In genomic region chr5:24644757-24645156, GRCh38 we compare ENCODE assay signal across 10 cellular contexts. TPM values are rescaled to one million over a fixed set of nuclear protein-coding genes. Genes with fewer than 3 reads are reported as not detected.
DNase-seq lines count a peak whose midpoint lies in the region; ATAC-seq, FAIRE-seq and TF ChIP-seq lines count a peak whose summit lies in the region.
"Had no signal": no experiment of that assay in that cellular context is flagged by ENCODE, and none has a peak within 500 bp of the region (broad histone marks: within the 10 kb centered on the region; RNA-seq: fewer than 3 reads in every experiment).

TSS of gene CDH10 (minus strand) at chr5:24644978. CDS start at chr5:24593490, 51,488 bp downstream.

- H3K23me2 ChIP-seq in H1 (ENCODE audit: low read depth, low read length): no peaks in the 10 kb centered on the region

- no peaks in the 10 kb centered on the region for H3K4me1 Mint-ChIP-seq in CD4-positive, alpha-beta memory T cell
- no peaks in the 10 kb centered on the region for H3K4me1 Mint-ChIP-seq in activated CD8-positive, alpha-beta T cell treated with anti-CD3 and anti-CD28 coated beads, Interleukin-2, amount 10 ng/mL, durations not matched to agents 7 days and 5 days (ENCODE audit: low read depth)
- no peaks in the 10 kb centered on the region for H3K4me1 Mint-ChIP-seq in CD4-positive, alpha-beta T cell (ENCODE audit: low read depth)

- no peaks in the 10 kb centered on the region for H3K36me3 Mint-ChIP-seq in CD4-positive, alpha-beta memory T cell
- no peaks in the 10 kb centered on the region for H3K36me3 Mint-ChIP-seq in activated CD8-positive, alpha-beta T cell treated with anti-CD3 and anti-CD28 coated beads, Interleukin-2, amount 10 ng/mL, durations not matched to agents 7 days and 5 days (ENCODE audit: low read depth)
- no peaks in the 10 kb centered on the region for H3K36me3 Mint-ChIP-seq in CD4-positive, alpha-beta T cell (ENCODE audit: low read depth)

- no peak within 1 kb of the TSS for H3K4me3 Mint-ChIP-seq in CD4-positive, alpha-beta memory T cell
- no peak within 1 kb of the TSS for H3K4me3 Mint-ChIP-seq in activated CD8-positive, alpha-beta T cell treated with anti-CD3 and anti-CD28 coated beads, Interleukin-2, amount 10 ng/mL, durations not matched to agents 7 days and 5 days
- H3K4me3 Mint-ChIP-seq in CD4-positive, alpha-beta T cell: no peak within 1 kb of the TSS

- H3K14ac ChIP-seq in H1 (ENCODE audit: insufficient read length): no peak within 1 kb of the TSS

- no peak within 1 kb of the TSS for H2BK5ac ChIP-seq in H1 (ENCODE audit: low read depth, low read length)

- H2AK5ac ChIP-seq in H1 (ENCODE audit: low read depth, low read length): no peak within 1 kb of the TSS

- H2BK20ac ChIP-seq in H1 (ENCODE audit: low read length): no peak within 1 kb of the TSS

- no peak for TF ChIP-seq POLR2A in H1 (IDR thresholded peaks at IDR 0.05; ENCODE audit: control extremely low read depth in 1 of 2, low read depth in 2 of 2, low read length in 2 of 2)

- H3K9ac ChIP-seq in H1 (replicated peaks in 1 of 4; ENCODE audit: extremely low read depth in 1 of 4, low read depth in 3 of 4, low read length in 3 of 4) (no peak within 1 kb of the TSS), kidney (ENCODE audit: low read length in 2 of 2) (no peak within 1 kb of the TSS)

- no peak within 1 kb of the TSS for H2BK15ac ChIP-seq in H1 (ENCODE audit: low read length)

- peaks cover 0 to 2% of the 10 kb centered on the region in 2 experiments for H4K20me1 ChIP-seq in H1 (replicated peaks in 1 of 2; ENCODE audit: control insufficient read depth in 1 of 2, insufficient read depth in 2 of 2, low read length in 2 of 2)

- H4K5ac ChIP-seq in H1 (ENCODE audit: insufficient read length, low read depth, low read length): peak within 1 kb of the TSS; percentile 72

- H2BK120ac ChIP-seq in H1 (replicated peaks; ENCODE audit: low read depth, low read length): no peak within 1 kb of the TSS

- H3K18ac ChIP-seq in H1 (ENCODE audit: extremely low read depth, low read length): no peak within 1 kb of the TSS

- H3K27ac ChIP-seq in H1 (ENCODE audit: low read depth, low read length) (no peak within 1 kb of the TSS), kidney (ENCODE audit: low read depth in 2 of 2, low read length in 2 of 2) (no peak within 1 kb of the TSS)
- H3K27ac ChIP-seq in CD4-positive, alpha-beta memory T cell (ENCODE audit: low read depth, low read length): no peak within 1 kb of the TSS
- no peak within 1 kb of the TSS for H3K27ac ChIP-seq in CD4-positive, alpha-beta T cell (ENCODE audit: low read depth, low read length)

- H2AFZ ChIP-seq in H1 (ENCODE audit: low read length) (no peak within 1 kb of the TSS), neuron (ENCODE audit: low read depth, low read length) (peak within 1 kb of the TSS; percentile 66)

- no peak within 1 kb of the TSS for H4K91ac ChIP-seq in H1 (replicated peaks; ENCODE audit: insufficient read length, low read length)

- H3K27me3 Mint-ChIP-seq in CD4-positive, alpha-beta memory T cell: no peaks in the 10 kb centered on the region
- no peaks in the 10 kb centered on the region for H3K27me3 Mint-ChIP-seq in activated CD8-positive, alpha-beta T cell treated with anti-CD3 and anti-CD28 coated beads, Interleukin-2, amount 10 ng/mL, durations not matched to agents 7 days and 5 days (ENCODE audit: low read depth)
- no peaks in the 10 kb centered on the region for H3K27me3 Mint-ChIP-seq in CD4-positive, alpha-beta T cell

- intact Hi-C loops in kidney (cut with DNase I): no loop called here
- intact Hi-C loops in CD4-positive, alpha-beta memory T cell (cut with micrococcal nuclease): no loop called here
- intact Hi-C loops in CD4-positive, alpha-beta T cell (cut with DNase I, micrococcal nuclease): no loop called here

- TF ChIP-seq CTCF in H1 (IDR thresholded peaks at IDR 0.05; ENCODE audit: control extremely low read depth in 1 of 3, insufficient read depth in 1 of 3, low read depth in 1 of 3, low read length in 3 of 3) (no peak), kidney (IDR thresholded peaks at IDR 0.05; ENCODE audit: borderline replicate concordance, extremely low read depth, insufficient read depth) (no peak)
- TF ChIP-seq CTCF in CD4-positive, alpha-beta T cell (IDR thresholded peaks at IDR 0.05): no peak

- peaks cover under 1 to 15% (median 5%) of the 10 kb centered on the region in 8 donors for H3K9me3 Mint-ChIP-seq in CD4-positive, alpha-beta memory T cell
- peaks cover 3% of the 10 kb centered on the region for H3K9me3 Mint-ChIP-seq in activated CD8-positive, alpha-beta T cell treated with anti-CD3 and anti-CD28 coated beads, Interleukin-2, amount 10 ng/mL, durations not matched to agents 7 days and 5 days (ENCODE audit: insufficient read depth)
- peaks cover 6% of the 10 kb centered on the region for H3K9me3 Mint-ChIP-seq in CD4-positive, alpha-beta T cell

- H2BK12ac ChIP-seq in H1 (ENCODE audit: low read depth, low read length): no peak within 1 kb of the TSS

- H3K9me3 ChIP-seq in H1 (ENCODE audit: insufficient read depth in 2 of 2, low read depth in 1 of 2, low read length in 1 of 2) (no peaks in the 10 kb centered on the region), neuron (ENCODE audit: low read length) (no peaks in the 10 kb centered on the region), kidney (ENCODE audit: control insufficient read depth in 1 of 2, low read length in 2 of 2) (no peaks in the 10 kb centered on the region)
- H3K9me3 ChIP-seq in CD4-positive, alpha-beta memory T cell (ENCODE audit: control insufficient read depth in 1 of 2, low read length in 2 of 2): no peaks in the 10 kb centered on the region
- no peaks in the 10 kb centered on the region for H3K9me3 ChIP-seq in CD4-positive, alpha-beta T cell (ENCODE audit: control insufficient read depth, low read length)

- H3K79me2 ChIP-seq in H1 (ENCODE audit: control insufficient read depth in 1 of 2, insufficient read depth in 2 of 2, low read length in 2 of 2): no peaks in the 10 kb centered on the region

- no peak within 1 kb of the TSS for H4K8ac ChIP-seq in H1 (ENCODE audit: extremely low read depth, insufficient read depth, low read length)

- WGBS in H1 (ENCODE audit: extremely low coverage in 1 of 2, insufficient coverage in 1 of 2, insufficient read length in 1 of 2, insufficient replicate concordance in 2 of 2, low coverage in 1 of 2, low lambda C conversion rate in 2 of 2, missing lambda C conversion rate in 1 of 2), 2 experiments: 2% methylated on average over 13 of the region's 14 CpGs; no CpG with 5 or more reads in 1 of the 2 experiments

- H3K56ac ChIP-seq in H1 (replicated peaks; ENCODE audit: insufficient read length, low read depth, low read length): no peak within 1 kb of the TSS

- H3K4ac ChIP-seq in H1 (replicated peaks; ENCODE audit: insufficient read length, low read depth, low read length): no peak within 1 kb of the TSS

- CTCF ChIA-PET in H1 (lab: Charles Lee; ENCODE audit: partially characterized antibody): interaction anchor here (0.9 to 1.1 kb wide), 2 partner anchors 10 to 475 kb away, joined by 3 read pairs; no protein-coding TSS in a partner anchor
- CTCF ChIA-PET in CD4-positive, alpha-beta memory T cell (lab: Charles Lee; ENCODE audit: partially characterized antibody): no interaction called here
- CTCF ChIA-PET in activated CD8-positive, alpha-beta T cell treated with anti-CD3 and anti-CD28 coated beads, Interleukin-2, amount 10 ng/mL, durations not matched to agents 7 days and 5 days (lab: Charles Lee): no interaction called here
- CTCF ChIA-PET in CD4-positive, alpha-beta T cell (lab: Charles Lee): no interaction called here

- H3K4me2 ChIP-seq in H1 (ENCODE audit: insufficient read depth in 1 of 2, low read depth in 2 of 2, low read length in 2 of 2): peak within 1 kb of the TSS; percentile 76 to 88

- peaks cover 0 to 3% (median 0%) of the 10 kb centered on the region in 4 experiments; a peak in 2 of 7 replicates for H3K27me3 ChIP-seq in H1 (replicated peaks in 1 of 4; ENCODE audit: control insufficient read depth in 3 of 4, extremely low read depth in 1 of 4, insufficient read depth in 3 of 4, low read length in 3 of 4)
- no peaks in the 10 kb centered on the region for H3K27me3 ChIP-seq in neuron (ENCODE audit: insufficient read depth, low read length)
- no peaks in the 10 kb centered on the region for H3K27me3 ChIP-seq in CD4-positive, alpha-beta memory T cell (ENCODE audit: insufficient read depth, low read length)
- no peaks in the 10 kb centered on the region for H3K27me3 ChIP-seq in CD4-positive, alpha-beta T cell (ENCODE audit: control insufficient read depth, insufficient read depth, low read length)

- FAIRE-seq in H1 (lab: Jason Lieb, UNC) (peak; percentile 99), kidney (lab: Jason Lieb, UNC) (no peak)
- FAIRE-seq: endometrium, TTC549 had no signal

- no peaks in the 10 kb centered on the region for H3K79me1 ChIP-seq in H1 (ENCODE audit: low read depth, low read length)

- TF ChIP-seq RAD21 in H1 (IDR thresholded peaks at IDR 0.05 in 1 of 2, conservative IDR thresholded peaks at IDR 0.05 in 1 of 2; ENCODE audit: low read depth in 2 of 2, low read length in 2 of 2): peak; percentile 22 to 23; a peak in 2 of 4 replicates

- TF ChIP-seq EP300 in H1 (IDR thresholded peaks at IDR 0.05; ENCODE audit: borderline replicate concordance in 1 of 2, low read depth in 2 of 2, low read length in 2 of 2): no peak

- H3K4me1 ChIP-seq in H1 (replicated peaks in 1 of 4; ENCODE audit: control insufficient read depth in 3 of 4, insufficient read depth in 4 of 4, low read length in 3 of 4) (peaks cover 0 to 10% (median 1%) of the 10 kb centered on the region in 4 experiments; a peak in 3 of 7 replicates), neuron (ENCODE audit: insufficient read depth, low read length) (peaks cover 20% of the 10 kb centered on the region), kidney (ENCODE audit: control insufficient read depth in 1 of 2, insufficient read depth in 1 of 2, low read depth in 1 of 2, low read length in 2 of 2) (peaks cover 0 to 5% of the 10 kb centered on the region in 2 donors)
- no peaks in the 10 kb centered on the region for H3K4me1 ChIP-seq in CD4-positive, alpha-beta memory T cell (ENCODE audit: insufficient read depth, low read length)

- H3K36me3 ChIP-seq in H1 (ENCODE audit: control insufficient read depth in 2 of 4, insufficient read depth in 4 of 4, low read length in 3 of 4) (no peaks in the 10 kb centered on the region), neuron (ENCODE audit: insufficient read depth, low read length) (no peaks in the 10 kb centered on the region), kidney (ENCODE audit: control insufficient read depth in 1 of 2, insufficient read depth in 2 of 2, low read length in 2 of 2) (no peaks in the 10 kb centered on the region)
- no peaks in the 10 kb centered on the region for H3K36me3 ChIP-seq in CD4-positive, alpha-beta memory T cell (ENCODE audit: insufficient read depth, low read length)

- POLR2A ChIA-PET in H1 (lab: Charles Lee; ENCODE audit: partially characterized antibody): no interaction called here
- POLR2A ChIA-PET in CD4-positive, alpha-beta memory T cell (lab: Charles Lee; ENCODE audit: partially characterized antibody): no interaction called here
- POLR2A ChIA-PET in activated CD8-positive, alpha-beta T cell treated with anti-CD3 and anti-CD28 coated beads, Interleukin-2, amount 10 ng/mL, durations not matched to agents 7 days and 5 days (lab: Charles Lee): no interaction called here
- POLR2A ChIA-PET in CD4-positive, alpha-beta T cell (lab: Charles Lee): no interaction called here

- DNase-seq in ELF-1 (ENCODE audit: low read depth, low spot score) (peak; percentile 95), NCI-H748 treated with DMSO at 0.1 percent for 48 hours (lab: John Stamatoyannopoulos, UW) (peak; percentile 93), H1 (ENCODE audit: low read depth in 1 of 2, low spot score in 2 of 2) (peak; percentile 81 to 92), kidney (no peak)
- no peak for DNase-seq in CD4-positive, alpha-beta memory T cell
- no peak for DNase-seq in activated CD8-positive, alpha-beta T cell treated with anti-CD3 and anti-CD28 coated beads, Interleukin-2, amount 10 ng/mL, durations not matched to agents 7 days and 5 days
- no peak for DNase-seq in CD4-positive, alpha-beta T cell

- H3K4me3 ChIP-seq in H1 (ENCODE audit: extremely low read depth in 1 of 4, insufficient read depth in 2 of 4, low read depth in 3 of 4, low read length in 4 of 4): peak within 1 kb of the TSS; percentile 24 to 65 (median 32); a peak in 6 of 8 replicates
- H3K4me3 ChIP-seq in neuron (ENCODE audit: low read length): peak within 1 kb of the TSS; percentile 64
- H3K4me3 ChIP-seq in kidney (ENCODE audit: low read length in 2 of 2): peak within 1 kb of the TSS in 1 of 2 donors; percentile 10
- H3K4me3 ChIP-seq in CD4-positive, alpha-beta memory T cell (ENCODE audit: low read length in 2 of 2): no peak within 1 kb of the TSS

- H3K27ac Mint-ChIP-seq in CD4-positive, alpha-beta memory T cell: no peak within 1 kb of the TSS
- no peak within 1 kb of the TSS for H3K27ac Mint-ChIP-seq in activated CD8-positive, alpha-beta T cell treated with anti-CD3 and anti-CD28 coated beads, Interleukin-2, amount 10 ng/mL, durations not matched to agents 7 days and 5 days
- no peak within 1 kb of the TSS for H3K27ac Mint-ChIP-seq in CD4-positive, alpha-beta T cell

- H3K23ac ChIP-seq in H1 (ENCODE audit: insufficient read length): no peak within 1 kb of the TSS

- no peak for ATAC-seq in activated CD8-positive, alpha-beta T cell treated with anti-CD3 and anti-CD28 coated beads, Interleukin-2, amount 10 ng/mL, durations not matched to agents 7 days and 5 days
- ATAC-seq in CD4-positive, alpha-beta T cell (ENCODE audit: poor library complexity): no peak

RNA-seq across cellular contexts. Expression of gene CDH10, which starts in this region (rescaled TPM):
- total RNA-seq in H1 (2021; fragmentation: NEBNext Ultra II Directional; extraction: Animal tissue kit (Norgen Biotek cat#: 25700)): not detected in 2 replicates
- polyA plus RNA-seq in H1 (2011; rRNA removed) (0.05 and 0.11 TPM in 2 replicates), kidney (ENCODE audit: insufficient read depth, low read depth, low replicate concordance) (0.17 TPM)
- polyA plus RNA-seq in H1 (2011; cell fraction: cytosol; rRNA removed): 0.14 TPM
- polyA plus RNA-seq in H1 (2011; cell fraction: nucleus; rRNA removed): 0.19 TPM
- 0.05 to 0.23 TPM (median 0.11 TPM) in 4 replicates for polyA plus RNA-seq in H1 (2012, experiment 1 of 2)
- polyA plus RNA-seq in H1 (2012, experiment 2 of 2): not detected
- 0.02 TPM for polyA plus RNA-seq in H1 (2013, experiment 1 of 2)
- polyA plus RNA-seq in H1 (2013, experiment 2 of 2): 0.04 TPM
- polyA minus RNA-seq in H1 (2011; rRNA and poly(A)+ RNA removed): 0.44 TPM in 1 of 2 replicates, not detected in the other
- polyA minus RNA-seq in H1 (2011; cell fraction: cytosol; rRNA and poly(A)+ RNA removed): not detected
- 0.30 TPM for polyA minus RNA-seq in H1 (2011; cell fraction: nucleus; rRNA and poly(A)+ RNA removed)
- total RNA-seq in kidney: 0.13 TPM
- total RNA-seq in CD4-positive, alpha-beta memory T cell: not detected
- polyA plus RNA-seq in CD4-positive, alpha-beta memory T cell: not detected
- not detected for total RNA-seq in activated CD8-positive, alpha-beta T cell treated with anti-CD3 and anti-CD28 coated beads, Interleukin-2, amount 10 ng/mL, durations not matched to agents 7 days and 5 days
- not detected for total RNA-seq in CD4-positive, alpha-beta T cell

Comparison
In these comparisons a context has a peak if more than half of its experiments do, and no peak if none do; other contexts are left out.
1. Peak in DNase-seq, H3K4me3 ChIP-seq and H3K4me2 ChIP-seq in H1; RNA of the gene not detected or under 1 TPM.
2. DNase-seq: peak in ELF-1 (single experiment) and NCI-H748 treated with DMSO at 0.1 percent for 48 hours (single experiment); none in kidney (single experiment), CD4-positive, alpha-beta memory T cell (0 of 5), activated CD8-positive, alpha-beta T cell treated with anti-CD3 and anti-CD28 coated beads, Interleukin-2, amount 10 ng/mL, durations not matched to agents 7 days and 5 days (single experiment) and CD4-positive, alpha-beta T cell (0 of 10).